19 cellular contexts compared by ENCODE assay signal in genomic region chr17:3761918-3762380, GRCh38. TPM values are rescaled to one million over a fixed set of nuclear protein-coding genes. Genes with fewer than 3 reads are reported as not detected.
DNase-seq lines count a peak whose midpoint lies in the region; ATAC-seq and TF ChIP-seq lines count a peak whose summit lies in the region.
"Had no signal": no experiment of that assay in that cellular context is flagged by ENCODE, and none has a peak within 500 bp of the region (broad histone marks: within the 10 kb centered on the region; RNA-seq: fewer than 3 reads in every experiment).

No MANE protein-coding gene starts in this region.

- peaks cover 44% of the 10 kb centered on the region for H3K4me1 Mint-ChIP-seq in activated T-cell treated with anti-CD3 and anti-CD28 coated beads, Interleukin-2, amount 50 U/mL, for 24 hours (ENCODE audit: low read depth)
- peaks cover 46% of the 10 kb centered on the region for H3K4me1 Mint-ChIP-seq in activated T-helper 1 cell treated with anti-CD3 and anti-CD28 coated beads, Interleukin-12 subunit alpha, Interleukin-12 subunit beta, Interleukin-2, Interleukin-4 antibody, amounts not matched to agents 30 ng/mL and 10 ng/mL and 1 ng/mL, durations not matched to agents 14 hours and 24 hours and 36 hours (ENCODE audit: low read depth)
- peaks cover 42% of the 10 kb centered on the region for H3K4me1 Mint-ChIP-seq in activated CD4-positive, alpha-beta T cell treated with anti-CD3 and anti-CD28 coated beads, Interleukin-2, amount 10 ng/mL, durations not matched to agents 24 days and 14 days

- TF ChIP-seq CTCF in DND-41 (IDR thresholded peaks at IDR 0.05; ENCODE audit: borderline replicate concordance, extremely low read depth, low read length, poor library complexity, severe bottlenecking) (no peak), osteoblast (IDR thresholded peaks at IDR 0.05; ENCODE audit: extremely low read depth, low read depth, low read length) (no peak)

- peaks cover 8% of the 10 kb centered on the region for H3K36me3 Mint-ChIP-seq in activated T-cell treated with anti-CD3 and anti-CD28 coated beads, Interleukin-2, amount 50 U/mL, for 24 hours (ENCODE audit: low read depth)
- H3K36me3 Mint-ChIP-seq in activated T-helper 1 cell treated with anti-CD3 and anti-CD28 coated beads, Interleukin-12 subunit alpha, Interleukin-12 subunit beta, Interleukin-2, Interleukin-4 antibody, amounts not matched to agents 30 ng/mL and 10 ng/mL and 1 ng/mL, durations not matched to agents 14 hours and 24 hours and 36 hours (ENCODE audit: low read depth) = peaks cover 20% of the 10 kb centered on the region
- H3K36me3 Mint-ChIP-seq in activated CD4-positive, alpha-beta T cell treated with anti-CD3 and anti-CD28 coated beads, Interleukin-2, amount 10 ng/mL, durations not matched to agents 24 days and 14 days (ENCODE audit: low read depth) = peaks cover 12% of the 10 kb centered on the region
- H3K36me3 Mint-ChIP-seq: CD8-positive, alpha-beta T cell had no signal

- H4K20me1 ChIP-seq in DND-41 (ENCODE audit: insufficient read depth, low read length) (no peaks in the 10 kb centered on the region), osteoblast (ENCODE audit: insufficient read depth, low read length) (no peaks in the 10 kb centered on the region)
- H4K20me1 ChIP-seq: BLaER1 treated with 17β-estradiol and CSF1 and Interleukin-3, amounts not matched to agents 10 nM and 100 nM had no signal

- H3K4me1 ChIP-seq in DND-41 (ENCODE audit: insufficient read depth, low read length) (peaks cover 43% of the 10 kb centered on the region), osteoblast (ENCODE audit: insufficient read depth, low read length) (no peaks in the 10 kb centered on the region)

- H3K4me3 ChIP-seq in DND-41 (ENCODE audit: low read depth in 1 of 2, low read length in 2 of 2) = no peak overlapping the region
- H3K4me3 ChIP-seq in osteoblast (ENCODE audit: insufficient read depth, low read length) = no peak overlapping the region
- H3K4me3 ChIP-seq: BLaER1 treated with 17β-estradiol and CSF1 and Interleukin-3, amounts not matched to agents 10 nM and 100 nM; GM12878; GM23338 had no signal

- DNase-seq in activated T-cell treated with anti-CD3 and anti-CD28 coated beads, Interleukin-2, amount 50 U/mL, for 24 hours = no peak
- DNase-seq in activated T-cell treated with anti-CD3 and anti-CD28 coated beads for 4 hours (no peak), DND-41 (no peak), osteoblast (ENCODE audit: insufficient read length, low spot score, missing footprints) (peak; percentile 65)
- no peak for DNase-seq in activated T-helper 1 cell treated with anti-CD3 and anti-CD28 coated beads, Interleukin-12 subunit alpha, Interleukin-12 subunit beta, Interleukin-2, Interleukin-4 antibody, amounts not matched to agents 30 ng/mL and 10 ng/mL and 1 ng/mL, durations not matched to agents 14 hours and 24 hours and 36 hours (ENCODE audit: low spot score)
- DNase-seq in activated CD4-positive, alpha-beta T cell treated with anti-CD3 and anti-CD28 coated beads for 4 hours = no peak
- no peak for DNase-seq in activated CD4-positive, alpha-beta T cell treated with anti-CD3 and anti-CD28 coated beads, Interleukin-2, amount 10 ng/mL, durations not matched to agents 24 days and 14 days
- no peak for DNase-seq in activated CD4-positive, alpha-beta T cell treated with anti-CD3 and anti-CD28 coated beads for 48 hours
- DNase-seq: Calu3; CD8-positive, alpha-beta T cell; DMS79 treated with DMSO at 0.1 percent for 48 hours; EL; HFFc6; IMR-90 had no signal

- H3K79me2 ChIP-seq in DND-41 (ENCODE audit: insufficient read depth, low read length) (no peaks in the 10 kb centered on the region), osteoblast (ENCODE audit: insufficient read depth, low read length) (no peaks in the 10 kb centered on the region)

- no peaks in the 10 kb centered on the region for H3K9me3 ChIP-seq in DND-41 (ENCODE audit: insufficient read depth, low read length, severe bottlenecking)
- peaks cover 3% of the 10 kb centered on the region for H3K9me3 ChIP-seq in osteoblast (ENCODE audit: low read depth, low read length)

- no peaks in the 10 kb centered on the region for H3K27me3 Mint-ChIP-seq in activated T-cell treated with anti-CD3 and anti-CD28 coated beads, Interleukin-2, amount 50 U/mL, for 24 hours
- H3K27me3 Mint-ChIP-seq in activated T-helper 1 cell treated with anti-CD3 and anti-CD28 coated beads, Interleukin-12 subunit alpha, Interleukin-12 subunit beta, Interleukin-2, Interleukin-4 antibody, amounts not matched to agents 30 ng/mL and 10 ng/mL and 1 ng/mL, durations not matched to agents 14 hours and 24 hours and 36 hours (ENCODE audit: insufficient read depth) = no peaks in the 10 kb centered on the region
- peaks cover 2% of the 10 kb centered on the region for H3K27me3 Mint-ChIP-seq in activated CD4-positive, alpha-beta T cell treated with anti-CD3 and anti-CD28 coated beads, Interleukin-2, amount 10 ng/mL, durations not matched to agents 24 days and 14 days
- H3K27me3 Mint-ChIP-seq: B cell had no signal

- H3K27ac ChIP-seq in DND-41 (ENCODE audit: low read length) (peak overlapping the region; percentile 56; the same call in 1 of the 2 replicates), osteoblast (ENCODE audit: low read depth, low read length) (no peak overlapping the region)

- no peaks in the 10 kb centered on the region for H3K27me3 ChIP-seq in DND-41 (ENCODE audit: insufficient read depth, low read length, poor library complexity)
- H3K27me3 ChIP-seq in osteoblast (ENCODE audit: insufficient read depth, low read length) = no peaks in the 10 kb centered on the region
- H3K27me3 ChIP-seq: BLaER1 treated with 17β-estradiol and CSF1 and Interleukin-3, amounts not matched to agents 10 nM and 100 nM had no signal

- no peak for ATAC-seq in DND-41 (ENCODE audit: insufficient read depth, low read depth)
- ATAC-seq: CD8-positive, alpha-beta T cell; GM12878; GM23338; HCT116 had no signal

- H3K9ac ChIP-seq in DND-41 (ENCODE audit: low read depth, low read length) = no peak overlapping the region
- H3K9ac ChIP-seq: BLaER1 treated with 17β-estradiol and CSF1 and Interleukin-3, amounts not matched to agents 10 nM and 100 nM had no signal

- H3K4me2 ChIP-seq in DND-41 (ENCODE audit: insufficient read depth, low read length) = no peak overlapping the region
- no peak overlapping the region for H3K4me2 ChIP-seq in osteoblast (ENCODE audit: insufficient read depth, low read length)
- H3K4me2 ChIP-seq: GM23338 had no signal

- peaks cover 7% of the 10 kb centered on the region for H3K9me3 Mint-ChIP-seq in activated T-cell treated with anti-CD3 and anti-CD28 coated beads, Interleukin-2, amount 50 U/mL, for 24 hours
- peaks cover 20% of the 10 kb centered on the region for H3K9me3 Mint-ChIP-seq in activated T-helper 1 cell treated with anti-CD3 and anti-CD28 coated beads, Interleukin-12 subunit alpha, Interleukin-12 subunit beta, Interleukin-2, Interleukin-4 antibody, amounts not matched to agents 30 ng/mL and 10 ng/mL and 1 ng/mL, durations not matched to agents 14 hours and 24 hours and 36 hours
- peaks cover 14% of the 10 kb centered on the region for H3K9me3 Mint-ChIP-seq in activated CD4-positive, alpha-beta T cell treated with anti-CD3 and anti-CD28 coated beads, Interleukin-2, amount 10 ng/mL, durations not matched to agents 24 days and 14 days

- H2AFZ ChIP-seq in DND-41 (ENCODE audit: low read depth, low read length) = no peak overlapping the region
- H2AFZ ChIP-seq in osteoblast (ENCODE audit: low read length) = no peak overlapping the region
- H2AFZ ChIP-seq: GM23338 had no signal

- no peak overlapping the region for H3K4me3 Mint-ChIP-seq in activated T-cell treated with anti-CD3 and anti-CD28 coated beads, Interleukin-2, amount 50 U/mL, for 24 hours
- H3K4me3 Mint-ChIP-seq in activated T-helper 1 cell treated with anti-CD3 and anti-CD28 coated beads, Interleukin-12 subunit alpha, Interleukin-12 subunit beta, Interleukin-2, Interleukin-4 antibody, amounts not matched to agents 30 ng/mL and 10 ng/mL and 1 ng/mL, durations not matched to agents 14 hours and 24 hours and 36 hours = no peak overlapping the region
- H3K4me3 Mint-ChIP-seq in activated CD4-positive, alpha-beta T cell treated with anti-CD3 and anti-CD28 coated beads, Interleukin-2, amount 10 ng/mL, durations not matched to agents 24 days and 14 days = no peak overlapping the region
- H3K4me3 Mint-ChIP-seq: B cell; CD8-positive, alpha-beta T cell; GM23338; HFFc6 had no signal

- peak overlapping the region; percentile 50 for H3K27ac Mint-ChIP-seq in activated T-cell treated with anti-CD3 and anti-CD28 coated beads, Interleukin-2, amount 50 U/mL, for 24 hours
- H3K27ac Mint-ChIP-seq in activated T-helper 1 cell treated with anti-CD3 and anti-CD28 coated beads, Interleukin-12 subunit alpha, Interleukin-12 subunit beta, Interleukin-2, Interleukin-4 antibody, amounts not matched to agents 30 ng/mL and 10 ng/mL and 1 ng/mL, durations not matched to agents 14 hours and 24 hours and 36 hours = peak overlapping the region; percentile 29
- H3K27ac Mint-ChIP-seq in activated CD4-positive, alpha-beta T cell treated with anti-CD3 and anti-CD28 coated beads, Interleukin-2, amount 10 ng/mL, durations not matched to agents 24 days and 14 days = no peak overlapping the region
- H3K27ac Mint-ChIP-seq: B cell; CD8-positive, alpha-beta T cell; GM23338; HFFc6 had no signal

- H3K36me3 ChIP-seq in DND-41 (ENCODE audit: insufficient read depth, low read length) (no peaks in the 10 kb centered on the region), osteoblast (ENCODE audit: insufficient read depth, low read length) (no peaks in the 10 kb centered on the region)
- H3K36me3 ChIP-seq: BLaER1 treated with 17β-estradiol and CSF1 and Interleukin-3, amounts not matched to agents 10 nM and 100 nM had no signal

- intact Hi-C loops in activated T-helper 1 cell treated with anti-CD3 and anti-CD28 coated beads, Interleukin-12 subunit alpha, Interleukin-12 subunit beta, Interleukin-2, Interleukin-4 antibody, amounts not matched to agents 30 ng/mL and 10 ng/mL and 1 ng/mL, durations not matched to agents 14 hours and 24 hours and 36 hours (cut with micrococcal nuclease) = no loop called here
- intact Hi-C loops in activated CD4-positive, alpha-beta T cell treated with anti-CD3 and anti-CD28 coated beads, Interleukin-2, amount 10 ng/mL, durations not matched to agents 24 days and 14 days (cut with micrococcal nuclease) = no loop called here

RNA-seq across cellular contexts. Expression of gene HASPIN, which starts 38.2 kb away (rescaled TPM):
- total RNA-seq in activated T-helper 1 cell treated with anti-CD3 and anti-CD28 coated beads, Interleukin-12 subunit alpha, Interleukin-12 subunit beta, Interleukin-2, Interleukin-4 antibody, amounts not matched to agents 30 ng/mL and 10 ng/mL and 1 ng/mL, durations not matched to agents 14 hours and 24 hours and 36 hours = 25.7 and 26.1 TPM in 2 replicates
- 1.4 and 1.5 TPM in 2 replicates for total RNA-seq in osteoblast
- total RNA-seq in activated CD4-positive, alpha-beta T cell treated with anti-CD3 and anti-CD28 coated beads, Interleukin-2, amount 10 ng/mL, durations not matched to agents 24 days and 14 days = 25.1 and 25.3 TPM in 2 replicates

RNA-seq across cellular contexts. Expression of gene ITGAE, which starts 39.0 kb away (rescaled TPM):
- total RNA-seq in activated T-helper 1 cell treated with anti-CD3 and anti-CD28 coated beads, Interleukin-12 subunit alpha, Interleukin-12 subunit beta, Interleukin-2, Interleukin-4 antibody, amounts not matched to agents 30 ng/mL and 10 ng/mL and 1 ng/mL, durations not matched to agents 14 hours and 24 hours and 36 hours = 31.8 and 35.0 TPM in 2 replicates
- total RNA-seq in osteoblast = 10.5 and 12.4 TPM in 2 replicates
- total RNA-seq in activated CD4-positive, alpha-beta T cell treated with anti-CD3 and anti-CD28 coated beads, Interleukin-2, amount 10 ng/mL, durations not matched to agents 24 days and 14 days = 31.1 and 33.9 TPM in 2 replicates

Comparison
In these comparisons a context has a peak if more than half of its experiments do, and no peak if none do; other contexts are left out.
1. RNA of gene HASPIN, which starts 38.2 kb away (total RNA-seq): 25.7 to 26.1 TPM in activated T-helper 1 cell treated with anti-CD3 and anti-CD28 coated beads, Interleukin-12 subunit alpha, Interleukin-12 subunit beta, Interleukin-2, Interleukin-4 antibody, amounts not matched to agents 30 ng/mL and 10 ng/mL and 1 ng/mL, durations not matched to agents 14 hours and 24 hours and 36 hours and 25.1 to 25.3 TPM in activated CD4-positive, alpha-beta T cell treated with anti-CD3 and anti-CD28 coated beads, Interleukin-2, amount 10 ng/mL, durations not matched to agents 24 days and 14 days; 1.4 to 1.5 TPM in osteoblast; every median in the first group is over 10 times any median in the second.